ENCODE assay signal across 9 cellular contexts in genomic region chr14:24189059-24189375, GRCh38. TPM values are rescaled to one million over a fixed set of nuclear protein-coding genes. Genes with fewer than 3 reads are reported as not detected.
A peak's percentile ranks its signal among the peaks of the same experiment; 100 is the strongest.
DNase-seq lines count a peak whose midpoint lies in the region; ATAC-seq and TF ChIP-seq lines count a peak whose summit lies in the region.
"Had no signal": no experiment of that assay in that cellular context is flagged by ENCODE, and none has a peak within 500 bp of the region (broad histone marks: within the 10 kb centered on the region; RNA-seq: fewer than 3 reads in every experiment).

No MANE protein-coding gene starts in this region.

- no peak for ATAC-seq in right cardiac atrium
- no peak for ATAC-seq in mucosa of descending colon
- no peak for ATAC-seq in HG02870 (IDR thresholded peaks at IDR 0.05; ENCODE audit: unreplicated experiment)

- TF ChIP-seq CTCF in right atrium auricular region (IDR thresholded peaks at IDR 0.05) = no peak
- no peak for TF ChIP-seq CTCF in astrocyte of the spinal cord (IDR thresholded peaks at IDR 0.05; ENCODE audit: low read depth, low read length)
- no peak for TF ChIP-seq CTCF in mucosa of descending colon (IDR thresholded peaks at IDR 0.05)
- no peak for TF ChIP-seq CTCF in GM10266 (IDR thresholded peaks at IDR 0.05; ENCODE audit: control insufficient read depth, insufficient read depth, low read depth, missing control alignments)
- TF ChIP-seq CTCF in prostate gland (IDR thresholded peaks at IDR 0.05) = no peak

- H3K4me1 ChIP-seq in right atrium auricular region (peaks cover 0 to 21% of the 10 kb centered on the region in 2 donors), right cardiac atrium (ENCODE audit: control insufficient read depth, insufficient read depth, low read length) (no peaks in the 10 kb centered on the region), mucosa of descending colon (ENCODE audit: low read depth) (peaks cover 7% of the 10 kb centered on the region), prostate gland (replicated peaks) (peaks cover 4% of the 10 kb centered on the region)

- H3K27ac ChIP-seq in right atrium auricular region (peak overlapping the region; percentile 16 to 31), right cardiac atrium (ENCODE audit: low read length) (no peak overlapping the region), prostate gland (peak overlapping the region in 1 of 2 donors; percentile 76)

- no peak for TF ChIP-seq POLR2A in prostate gland (IDR thresholded peaks at IDR 0.05)

- no peak for DNase-seq in right atrium auricular region (ENCODE audit: low spot score)
- DNase-seq in right cardiac atrium = no peak
- no peak for DNase-seq in astrocyte of the spinal cord (ENCODE audit: low read depth, low spot score)
- DNase-seq in mucosa of descending colon = no peak
- no peak for DNase-seq in GM10266 (ENCODE audit: extremely low spot score)
- no peak for DNase-seq in OCI-M1 (lab: John Stamatoyannopoulos, UW)
- no peak for DNase-seq in prostate gland (ENCODE audit: low spot score)

- H3K36me3 ChIP-seq in right atrium auricular region = peaks cover 23% of the 10 kb centered on the region
- no peaks in the 10 kb centered on the region for H3K36me3 ChIP-seq in mucosa of descending colon (ENCODE audit: low read depth)
- peaks cover 0 to 22% of the 10 kb centered on the region in 2 donors for H3K36me3 ChIP-seq in prostate gland

- intact Hi-C loops in right cardiac atrium (cut with DNase I) = no loop called here
- intact Hi-C loops in mucosa of descending colon (cut with DNase I, micrococcal nuclease) = no loop called here
- intact Hi-C loops in prostate gland (cut with DNase I) = no loop called here

- H3K4me3 ChIP-seq in right atrium auricular region (peak overlapping the region in 1 of 2 donors; percentile 78), right cardiac atrium (ENCODE audit: low read length) (no peak overlapping the region), astrocyte of the spinal cord (ENCODE audit: low read depth, low read length) (peak overlapping the region; percentile 87), mucosa of descending colon (peak overlapping the region; percentile 20), prostate gland (no peak overlapping the region)

- in situ Hi-C loops in astrocyte of the spinal cord (cut with HindIII; ENCODE audit: low sequenced_read_pairs) = no loop called here

- WGBS in right cardiac atrium = 1% methylated on average over 3 of the region's 3 CpGs
- 2% methylated on average over 3 of the region's 3 CpGs for WGBS in prostate gland

- H3K27me3 ChIP-seq in right atrium auricular region = no peaks in the 10 kb centered on the region
- no peaks in the 10 kb centered on the region for H3K27me3 ChIP-seq in right cardiac atrium (ENCODE audit: control insufficient read depth, insufficient read depth)
- H3K27me3 ChIP-seq in prostate gland (replicated peaks; ENCODE audit: insufficient read depth) = no peaks in the 10 kb centered on the region

- H3K9me3 ChIP-seq in right atrium auricular region = no peaks in the 10 kb centered on the region
- H3K9me3 ChIP-seq in right cardiac atrium (ENCODE audit: control insufficient read depth, low read length) = no peaks in the 10 kb centered on the region
- H3K9me3 ChIP-seq in mucosa of descending colon = no peaks in the 10 kb centered on the region
- no peaks in the 10 kb centered on the region for H3K9me3 ChIP-seq in prostate gland

RNA-seq across cellular contexts. Expression of gene IPO4, which starts 0.4 kb away (rescaled TPM):
- 10 to 100 TPM; 12.1 to 15.7 TPM for total RNA-seq in right atrium auricular region
- 10 to 100 TPM; 10.2 to 22.5 (median 12.1) TPM for total RNA-seq in right cardiac atrium
- polyA plus RNA-seq in right cardiac atrium = 4.1 TPM
- total RNA-seq in mucosa of descending colon = 10 to 100 TPM; 23.2 to 29.3 (median 26.8) TPM
- 10 to 100 TPM; 42.6 to 44.5 TPM for total RNA-seq in prostate gland

RNA-seq across cellular contexts. Expression of gene TM9SF1, which starts 6.2 kb away (rescaled TPM):
- total RNA-seq in right atrium auricular region (10 to 100 TPM; 23.5 to 42.7 TPM), right cardiac atrium (10 to 100 TPM; 26.4 to 37.6 (median 30.4) TPM), mucosa of descending colon (10 to 100 TPM; 41.7 to 49.1 (median 47.1) TPM), prostate gland (100 to 1,000 TPM in 1 of 2 donors, 10 to 100 TPM in 1; 68.9 to 113 TPM)
- polyA plus RNA-seq in right cardiac atrium = 14.8 TPM

RNA-seq across cellular contexts. Expression of gene TSSK4, which starts 16.5 kb away (rescaled TPM):
- total RNA-seq in right atrium auricular region (not detected), right cardiac atrium (under 1 TPM in 2 of 4 donors, not detected in 2; 0.18 to 0.37 TPM), mucosa of descending colon (under 1 TPM in 2 of 3 donors, not detected in 1; 0.36 to 0.82 TPM), prostate gland (1 to 10 TPM in 1 of 2 donors, not detected in 1; 1.2 TPM)
- not detected for polyA plus RNA-seq in right cardiac atrium
- total RNA-seq: subcutaneous adipose tissue had no signal

RNA-seq across cellular contexts. Expression of gene REC8, which starts 17.1 kb away (rescaled TPM):
- total RNA-seq in right atrium auricular region (1 to 10 TPM; 3.8 to 5.6 TPM), right cardiac atrium (1 to 10 TPM; 1.9 to 5.8 (median 3.2) TPM), mucosa of descending colon (10 to 100 TPM; 14.9 to 17.0 (median 16.8) TPM), prostate gland (10 to 100 TPM in 1 of 2 donors, 1 to 10 TPM in 1; 5.6 to 25.4 TPM)
- 4.1 TPM for polyA plus RNA-seq in right cardiac atrium

RNA-seq across cellular contexts. Expression of gene CHMP4A, which starts 24.3 kb away (rescaled TPM):
- total RNA-seq in right atrium auricular region (10 to 100 TPM; 31.6 to 63.0 TPM), right cardiac atrium (10 to 100 TPM; 35.2 to 49.3 (median 39.5) TPM), mucosa of descending colon (10 to 100 TPM; 47.6 to 67.8 (median 49.5) TPM), prostate gland (10 to 100 TPM; 61.5 to 66.8 TPM)
- polyA plus RNA-seq in right cardiac atrium = 56.3 TPM

Comparison
In these comparisons a context has a peak if more than half of its experiments do, and no peak if none do; other contexts are left out.
1. H3K4me3 ChIP-seq: peak in astrocyte of the spinal cord (single experiment) and mucosa of descending colon (single experiment); none in right cardiac atrium (single experiment) and prostate gland (0 of 2).